ENCODE assay signal across 3 cellular contexts in genomic region chr16:15521390-15521757, GRCh38.
TF ChIP-seq lines count a peak whose summit lies in the region.

No MANE protein-coding gene starts in this region.

TF ChIP-seq in SK-N-SH, 30 proteins besides CTCF, POLR2A, EP300 and RAD21:
- TF ChIP-seq RCOR1 (IDR thresholded peaks at IDR 0.05; ENCODE audit: low read length): peak; percentile 39; the same call in 1 of the 2 replicates
- no peak for TF ChIP-seq EZH2phosphoT487 (IDR thresholded peaks at IDR 0.05; ENCODE audit: borderline replicate concordance, low read depth)

TF ChIP-seq in SK-N-SH treated with all-trans-retinoic acid at 6 μM for 48 hours, 23 proteins besides CTCF, POLR2A, EP300 and RAD21:
- no peak for TF ChIP-seq RARB (CRISPR knock-in tag; IDR thresholded peaks at IDR 0.05)
- no peak for TF ChIP-seq TSHZ2 (CRISPR knock-in tag; IDR thresholded peaks at IDR 0.05)
- TF ChIP-seq CREB5 (CRISPR knock-in tag; IDR thresholded peaks at IDR 0.05; ENCODE audit: low read depth): no peak
- no peak for TF ChIP-seq CSRNP3 (CRISPR knock-in tag; IDR thresholded peaks at IDR 0.05)
- no peak for TF ChIP-seq ESRRG (CRISPR knock-in tag; IDR thresholded peaks at IDR 0.05)
- TF ChIP-seq ARNTL (CRISPR knock-in tag; IDR thresholded peaks at IDR 0.05; ENCODE audit: borderline replicate concordance, low read depth): no peak
- TF ChIP-seq PPARA (CRISPR knock-in tag; IDR thresholded peaks at IDR 0.05; ENCODE audit: borderline replicate concordance): no peak
- TF ChIP-seq OSR1 (CRISPR knock-in tag; IDR thresholded peaks at IDR 0.05): no peak

TF ChIP-seq in endothelial cell of umbilical vein, 7 proteins besides CTCF, POLR2A, EP300 and RAD21:
- no peak for TF ChIP-seq EZH2 (IDR thresholded peaks at IDR 0.05; ENCODE audit: borderline replicate concordance, low read depth, low read length, severe bottlenecking)
- no peak for TF ChIP-seq GATA2 (IDR thresholded peaks at IDR 0.05; ENCODE audit: insufficient read depth, insufficient read length, low read depth, low read length)
- TF ChIP-seq MAX (IDR thresholded peaks at IDR 0.05; ENCODE audit: insufficient read depth, insufficient read length): no peak
- no peak for TF ChIP-seq POLR2AphosphoS5 (IDR thresholded peaks at IDR 0.05; ENCODE audit: insufficient read depth, low read depth, low read length)
- no peak for TF ChIP-seq MYC (IDR thresholded peaks at IDR 0.05; ENCODE audit: low read depth, low read length)
- TF ChIP-seq JUN (IDR thresholded peaks at IDR 0.05; ENCODE audit: borderline replicate concordance, insufficient read depth, insufficient read length, low read depth): no peak
- TF ChIP-seq FOS (IDR thresholded peaks at IDR 0.05; ENCODE audit: borderline replicate concordance, insufficient read depth, low read length): no peak
